In genomic region chr7:129354428-129355157, GRCh38 we compare ENCODE assay signal across 27 cellular contexts.
DNase-seq lines count a peak whose midpoint lies in the region; ATAC-seq, FAIRE-seq and TF ChIP-seq lines count a peak whose summit lies in the region.
"Had no signal": no experiment of that assay in that cellular context is flagged by ENCODE, and none has a peak within 500 bp of the region (broad histone marks: within the 10 kb centered on the region; RNA-seq: fewer than 3 reads in every experiment).

No MANE protein-coding gene starts in this region.

- no peak overlapping the region for H3K4me2 ChIP-seq in K562 (ENCODE audit: insufficient read depth, low read length)
- H3K4me2 ChIP-seq: PC-9, SK-N-SH had no signal

- TF ChIP-seq EP300 in K562 (IDR thresholded peaks at IDR 0.05; ENCODE audit: low read length): no peak

- TF ChIP-seq RAD21 in K562 (CRISPR knock-in tag; conservative IDR thresholded peaks at IDR 0.05 in 1 of 2, IDR thresholded peaks at IDR 0.05 in 1 of 2): no peak

- no peaks in the 10 kb centered on the region for H3K79me2 ChIP-seq in K562 (ENCODE audit: control insufficient read depth, insufficient read depth, low read length)

- DNase-seq in NCI-H82 (lab: John Stamatoyannopoulos, UW) (peak; percentile 8), NCI-H82 treated with DMSO at 0.1 percent for 48 hours (lab: John Stamatoyannopoulos, UW; ENCODE audit: unreplicated experiment) (no peak), H54 (ENCODE audit: insufficient read length, low spot score) (no peak), NB4 (ENCODE audit: low read depth) (peak; percentile 18), K562 (ENCODE audit: extremely low read depth in 1 of 4, low spot score in 3 of 4) (no peak), type B pancreatic cell (ENCODE audit: extremely low spot score, unreplicated experiment) (no peak), ascending aorta (ENCODE audit: low spot score in 2 of 2) (no peak)
- DNase-seq: 8988T; CD8-positive, alpha-beta memory T cell; GDM1; H9; KG1; NCI-H1092; NCI-H1436; NCI-H187 treated with DMSO at 0.1 percent for 48 hours; NCI-H2107; NCI-H226; NCI-H510A treated with DMSO at 0.1 percent for 48 hours; NCI-H748 treated with DMSO at 0.1 percent for 48 hours; PC-9; RPMI8226; SHP77; SK-N-SH; T-cell had no signal

- H3K36me3 ChIP-seq in K562 (ENCODE audit: control insufficient read depth, insufficient read depth, low read length) (no peaks in the 10 kb centered on the region), ascending aorta (no peaks in the 10 kb centered on the region)

- ATAC-seq in K562: no peak
- ATAC-seq in GM18870 (IDR thresholded peaks at IDR 0.05; ENCODE audit: unreplicated experiment): no peak
- ATAC-seq: T-cell had no signal

- H3K36me3 Mint-ChIP-seq in type B pancreatic cell: peaks cover 4% of the 10 kb centered on the region
- H3K36me3 Mint-ChIP-seq: T-cell had no signal

- no peaks in the 10 kb centered on the region for H4K20me1 ChIP-seq in K562 (replicated peaks; ENCODE audit: control insufficient read depth, insufficient read depth, low read length)

- BruUV-seq in K562 (replicated peaks; lab: Mats Ljungman, UMichigan): no TSS peak

- no peak overlapping the region for H2AFZ ChIP-seq in K562 (ENCODE audit: low read depth, low read length)
- H2AFZ ChIP-seq: PC-9 had no signal

- in situ Hi-C loops in K562 (cut with MboI): loop anchor here (25.0 kb wide), 2 partner anchors 283 to 658 kb away; no protein-coding TSS in a partner anchor

- no peak for TF ChIP-seq POLR2A in H54 (IDR thresholded peaks at IDR 0.05; ENCODE audit: low read depth, low read length)
- no peak for TF ChIP-seq POLR2A in NB4 (IDR thresholded peaks at IDR 0.05; ENCODE audit: extremely low read depth, insufficient read length)
- TF ChIP-seq POLR2A in K562 (conservative IDR thresholded peaks at IDR 0.05): no peak

- no peaks in the 10 kb centered on the region for H3K9me1 ChIP-seq in K562 (ENCODE audit: control insufficient read depth, insufficient read depth, low read length)

- no peak overlapping the region for H3K4me3 ChIP-seq in NB4 (ENCODE audit: low read depth, low read length)
- no peak overlapping the region for H3K4me3 ChIP-seq in K562
- no peak overlapping the region for H3K4me3 ChIP-seq in ascending aorta
- H3K4me3 ChIP-seq: PC-9 had no signal

- no peak overlapping the region for H3K9ac ChIP-seq in K562 (ENCODE audit: insufficient read depth in 1 of 2, low read depth in 2 of 2, low read length in 2 of 2)
- H3K9ac ChIP-seq: SK-N-SH had no signal

- no peaks in the 10 kb centered on the region for H3K4me1 ChIP-seq in K562 (replicated peaks in 1 of 2; ENCODE audit: control insufficient read depth in 2 of 2, insufficient read depth in 2 of 2, low read length in 2 of 2)
- no peaks in the 10 kb centered on the region for H3K4me1 ChIP-seq in ascending aorta

- FAIRE-seq in H54 (lab: Jason Lieb, UNC) (peak; percentile 52), K562 (lab: Jason Lieb, UNC) (no peak)

- no peak overlapping the region for H3K27ac Mint-ChIP-seq in type B pancreatic cell
- H3K27ac Mint-ChIP-seq: CD8-positive, alpha-beta memory T cell; H9; T-cell; T-helper 2 cell treated with Interferon-gamma antibody and Interleukin-4, amounts not matched to agents 5 μg/mL and 100 μg/mL, for 36 hours had no signal

- H3K27me3 ChIP-seq in K562 (ENCODE audit: control insufficient read depth in 2 of 2, insufficient read depth in 2 of 2, low read length in 2 of 2): no peaks in the 10 kb centered on the region
- no peaks in the 10 kb centered on the region for H3K27me3 ChIP-seq in ascending aorta

- no peak overlapping the region for H3K4me3 Mint-ChIP-seq in type B pancreatic cell
- H3K4me3 Mint-ChIP-seq: CD8-positive, alpha-beta memory T cell; H9; T-cell; T-helper 2 cell treated with Interferon-gamma antibody and Interleukin-4, amounts not matched to agents 5 μg/mL and 100 μg/mL, for 36 hours had no signal

- no peaks in the 10 kb centered on the region for H3K9me3 Mint-ChIP-seq in type B pancreatic cell
- H3K9me3 Mint-ChIP-seq: CD8-positive, alpha-beta memory T cell; H9; T-cell; T-helper 2 cell treated with Interferon-gamma antibody and Interleukin-4, amounts not matched to agents 5 μg/mL and 100 μg/mL, for 36 hours had no signal

- H3K9me3 ChIP-seq in K562 (replicated peaks; ENCODE audit: control insufficient read depth, insufficient read depth, low read depth, low read length) (no peaks in the 10 kb centered on the region), ascending aorta (no peaks in the 10 kb centered on the region)
- H3K9me3 ChIP-seq: SK-N-SH had no signal

- WGBS in K562 (ENCODE audit: insufficient coverage, low coverage, missing lambda C conversion rate): 23% methylated on average over 5 of the region's 5 CpGs

- TF ChIP-seq CTCF in NB4 (IDR thresholded peaks at IDR 0.05; ENCODE audit: low read depth, low read length): no peak
- TF ChIP-seq CTCF in K562 (IDR thresholded peaks at IDR 0.05 in 2 of 3, conservative IDR thresholded peaks at IDR 0.05 in 1 of 3; ENCODE audit: insufficient read depth in 2 of 3, low read depth in 1 of 3, low read length in 3 of 3): no peak
- no peak for TF ChIP-seq CTCF in type B pancreatic cell (conservative IDR thresholded peaks at IDR 0.05)
- no peak for TF ChIP-seq CTCF in ascending aorta (IDR thresholded peaks at IDR 0.05)

- no peaks in the 10 kb centered on the region for H3K27me3 Mint-ChIP-seq in type B pancreatic cell
- H3K27me3 Mint-ChIP-seq: CD8-positive, alpha-beta memory T cell; T-cell had no signal

- H3K4me1 Mint-ChIP-seq in type B pancreatic cell (ENCODE audit: unreplicated experiment): no peaks in the 10 kb centered on the region

- intact Hi-C loops in K562 (cut with micrococcal nuclease): no loop called here
- intact Hi-C loops in ascending aorta (cut with DNase I): no loop called here

- H3K27ac ChIP-seq in K562 (ENCODE audit: extremely low read depth, low read depth, low read length) (no peak overlapping the region), ascending aorta (no peak overlapping the region)
- H3K27ac ChIP-seq: C4-2B, PC-9 had no signal

- POLR2A ChIA-PET in K562 (lab: Yijun Ruan, JAX): interaction anchor here (0.8 to 1.3 kb wide), 3 partner anchors 26 to 1314 kb away, joined by 3 read pairs; partner anchors contain the start of gene COPG2

- CTCF ChIA-PET in K562 (lab: Yijun Ruan, JAX; ENCODE audit: low intra/inter-chr PET ratio): no interaction called here

TF ChIP-seq in K562, 482 proteins besides CTCF, POLR2A, EP300 and RAD21 (continues in another document):
- TF ChIP-seq C11orf30 (IDR thresholded peaks at IDR 0.05; ENCODE audit: low read depth) (peak; percentile 67; the same call in 1 of the 2 replicates), XRCC4 (IDR thresholded peaks at IDR 0.05; ENCODE audit: extremely low read depth, insufficient read depth, insufficient read length) (no peak), MAFK (IDR thresholded peaks at IDR 0.05; ENCODE audit: low read length) (peak; percentile 65), RB1 (IDR thresholded peaks at IDR 0.05; ENCODE audit: low read depth) (no peak), MAFF (IDR thresholded peaks at IDR 0.05; ENCODE audit: low read length) (peak; percentile 72), E2F1 (CRISPR knock-in tag; IDR thresholded peaks at IDR 0.05) (no peak), CTBP1 (IDR thresholded peaks at IDR 0.05; ENCODE audit: borderline replicate concordance) (no peak), E4F1 (CRISPR knock-in tag; IDR thresholded peaks at IDR 0.05; ENCODE audit: borderline replicate concordance) (no peak)

Comparison
In these comparisons a context has a peak if more than half of its experiments do, and no peak if none do; other contexts are left out.
1. DNase-seq: peak in NCI-H82 (single experiment) and NB4 (single experiment); none in NCI-H82 treated with DMSO at 0.1 percent for 48 hours (single experiment), H54 (single experiment), K562 (0 of 4), type B pancreatic cell (single experiment) and ascending aorta (0 of 2).